Comparison of ENCODE assay signal across 23 cellular contexts in genomic region chr15:81321667-81322066, GRCh38. TPM values are rescaled to one million over a fixed set of nuclear protein-coding genes. Genes with fewer than 3 reads are reported as not detected.
DNase-seq lines count a peak whose midpoint lies in the region; ATAC-seq and TF ChIP-seq lines count a peak whose summit lies in the region.
"Had no signal": no experiment of that assay in that cellular context is flagged by ENCODE, and none has a peak within 500 bp of the region (broad histone marks: within the 10 kb centered on the region; RNA-seq: fewer than 3 reads in every experiment).

No MANE protein-coding gene starts in this region.

- H3K4me3 Mint-ChIP-seq in activated T-helper 17 cell treated with anti-CD3 and anti-CD28 coated beads, Interleukin-2, amount 50 U/mL, for 72 hours, result peak overlapping the region; percentile 98
- H3K4me3 Mint-ChIP-seq in naive thymus-derived CD8-positive, alpha-beta T cell, result no peak overlapping the region
- no peak overlapping the region for H3K4me3 Mint-ChIP-seq in activated CD8-positive, alpha-beta memory T cell treated with anti-CD3 and anti-CD28 coated beads, Interleukin-2, amount 10 ng/mL, durations not matched to agents 7 days and 5 days

- CTCF ChIA-PET in HEK293 (lab: Yijun Ruan, JAX), result interaction anchor here (0.7 to 1.4 kb wide), 4 partner anchors 15 to 130 kb away, joined by 3 to 9 read pairs (median 4); no protein-coding TSS in a partner anchor
- CTCF ChIA-PET in activated CD8-positive, alpha-beta memory T cell treated with anti-CD3 and anti-CD28 coated beads, Interleukin-2, amount 10 ng/mL, durations not matched to agents 7 days and 5 days (lab: Charles Lee), result interaction anchor here (0.9 to 1.4 kb wide), 3 partner anchors 46 to 56 kb away, joined by 3 to 7 read pairs (median 5); no protein-coding TSS in a partner anchor

- H3K4me1 Mint-ChIP-seq in activated T-helper 17 cell treated with anti-CD3 and anti-CD28 coated beads, Interleukin-2, amount 50 U/mL, for 72 hours, result peaks cover 21% of the 10 kb centered on the region
- peaks cover 22 to 63% (median 58%) of the 10 kb centered on the region in 4 donors for H3K4me1 Mint-ChIP-seq in naive thymus-derived CD8-positive, alpha-beta T cell
- peaks cover 21% of the 10 kb centered on the region for H3K4me1 Mint-ChIP-seq in activated CD8-positive, alpha-beta memory T cell treated with anti-CD3 and anti-CD28 coated beads, Interleukin-2, amount 10 ng/mL, durations not matched to agents 7 days and 5 days

- no peak for DNase-seq in fibroblast of the aortic adventitia (ENCODE audit: low read depth)
- DNase-seq in naive thymus-derived CD8-positive, alpha-beta T cell, result no peak
- DNase-seq in NCI-H2196 treated with DMSO at 0.1 percent for 48 hours (lab: John Stamatoyannopoulos, UW; ENCODE audit: unreplicated experiment), result no peak
- no peak for DNase-seq in NCI-H2029 (lab: John Stamatoyannopoulos, UW)
- DNase-seq in activated CD8-positive, alpha-beta memory T cell treated with anti-CD3 and anti-CD28 coated beads, Interleukin-2, amount 10 ng/mL, durations not matched to agents 7 days and 5 days, result no peak
- DNase-seq in NCI-H526 (lab: John Stamatoyannopoulos, UW), result no peak
- DNase-seq: DMS53, GDM1, NCI-H1092 treated with DMSO at 0.1 percent for 48 hours, NCI-H1436 treated with DMSO at 0.1 percent for 48 hours, NCI-H1930, NCI-H226, NCI-H510A treated with DMSO at 0.1 percent for 48 hours, NCI-H82, PC-3, RPMI8226, SHP77 treated with DMSO at 0.1 percent for 48 hours had no signal

- POLR2A ChIA-PET in HEK293 (lab: Yijun Ruan, JAX), result no interaction called here
- POLR2A ChIA-PET in naive thymus-derived CD8-positive, alpha-beta T cell (lab: Charles Lee), result interaction anchor here (5.3 to 12.0 kb wide), 2 partner anchors 11 to 21 kb away, joined by 115 to 123 read pairs; no protein-coding TSS in a partner anchor

- no peaks in the 10 kb centered on the region for H3K4me1 ChIP-seq in HEK293 (ENCODE audit: control insufficient read depth, insufficient read depth, low read length)

- H3K9me3 Mint-ChIP-seq in activated T-helper 17 cell treated with anti-CD3 and anti-CD28 coated beads, Interleukin-2, amount 50 U/mL, for 72 hours, result no peaks in the 10 kb centered on the region
- no peaks in the 10 kb centered on the region for H3K9me3 Mint-ChIP-seq in naive thymus-derived CD8-positive, alpha-beta T cell
- no peaks in the 10 kb centered on the region for H3K9me3 Mint-ChIP-seq in activated CD8-positive, alpha-beta memory T cell treated with anti-CD3 and anti-CD28 coated beads, Interleukin-2, amount 10 ng/mL, durations not matched to agents 7 days and 5 days (ENCODE audit: low read depth)

- H3K36me3 Mint-ChIP-seq in activated T-helper 17 cell treated with anti-CD3 and anti-CD28 coated beads, Interleukin-2, amount 50 U/mL, for 72 hours (ENCODE audit: low read depth), result peaks cover 50% of the 10 kb centered on the region
- peaks cover 0 to 39% (median 5%) of the 10 kb centered on the region in 3 donors for H3K36me3 Mint-ChIP-seq in naive thymus-derived CD8-positive, alpha-beta T cell
- peaks cover 16% of the 10 kb centered on the region for H3K36me3 Mint-ChIP-seq in activated CD8-positive, alpha-beta memory T cell treated with anti-CD3 and anti-CD28 coated beads, Interleukin-2, amount 10 ng/mL, durations not matched to agents 7 days and 5 days

- TF ChIP-seq CTCF in HEK293 (tag by site-specific recombination; IDR thresholded peaks at IDR 0.05) (no peak), fibroblast of the aortic adventitia (IDR thresholded peaks at IDR 0.05; ENCODE audit: insufficient read depth, low read length) (no peak)

- H3K27me3 Mint-ChIP-seq in activated T-helper 17 cell treated with anti-CD3 and anti-CD28 coated beads, Interleukin-2, amount 50 U/mL, for 72 hours, result no peaks in the 10 kb centered on the region
- H3K27me3 Mint-ChIP-seq in naive thymus-derived CD8-positive, alpha-beta T cell, result no peaks in the 10 kb centered on the region
- H3K27me3 Mint-ChIP-seq in activated CD8-positive, alpha-beta memory T cell treated with anti-CD3 and anti-CD28 coated beads, Interleukin-2, amount 10 ng/mL, durations not matched to agents 7 days and 5 days, result no peaks in the 10 kb centered on the region

- no peak overlapping the region for H3K27ac ChIP-seq in HEK293 (ENCODE audit: extremely low read depth, low read depth, low read length)
- H3K27ac ChIP-seq: C4-2B, SK-N-MC had no signal

- H3K9me3 ChIP-seq in HEK293 (ENCODE audit: control insufficient read depth, insufficient read depth, low read depth, low read length), result no peaks in the 10 kb centered on the region

- H3K4me3 ChIP-seq in HEK293 (ENCODE audit: low read depth, low read length), result no peak overlapping the region
- peak overlapping the region; percentile 93 for H3K4me3 ChIP-seq in fibroblast of the aortic adventitia (ENCODE audit: low read depth, low read length)
- H3K4me3 ChIP-seq: SK-N-MC had no signal

- peaks cover 8 to 34% of the 10 kb centered on the region in 2 experiments; a peak in 2 of 3 replicates for H3K36me3 ChIP-seq in HEK293 (ENCODE audit: control insufficient read depth in 2 of 2, insufficient read depth in 1 of 2, low read length in 2 of 2)

- no peak for ATAC-seq in activated T-helper 17 cell treated with anti-CD3 and anti-CD28 coated beads, Interleukin-2, amount 50 U/mL, for 72 hours (replicated peaks)
- no peak for ATAC-seq in naive thymus-derived CD8-positive, alpha-beta T cell
- no peak for ATAC-seq in activated CD8-positive, alpha-beta memory T cell treated with anti-CD3 and anti-CD28 coated beads, Interleukin-2, amount 10 ng/mL, durations not matched to agents 7 days and 5 days
- ATAC-seq: PC-3 had no signal

- no peak overlapping the region for H3K27ac Mint-ChIP-seq in activated T-helper 17 cell treated with anti-CD3 and anti-CD28 coated beads, Interleukin-2, amount 50 U/mL, for 72 hours
- H3K27ac Mint-ChIP-seq in naive thymus-derived CD8-positive, alpha-beta T cell, result peak overlapping the region in 8 of 10 donors; percentile 5 to 87 (median 35)
- no peak overlapping the region for H3K27ac Mint-ChIP-seq in activated CD8-positive, alpha-beta memory T cell treated with anti-CD3 and anti-CD28 coated beads, Interleukin-2, amount 10 ng/mL, durations not matched to agents 7 days and 5 days

TF ChIP-seq in HEK293, 187 proteins besides CTCF, POLR2A, EP300 and RAD21 (continues in another document):
- TF ChIP-seq ATF2 (tag by site-specific recombination; IDR thresholded peaks at IDR 0.05; ENCODE audit: low read depth) (peak; percentile 85), MZF1 (tag by site-specific recombination; IDR thresholded peaks at IDR 0.05; ENCODE audit: borderline replicate concordance) (no peak), ZSCAN23 (tag by site-specific recombination; IDR thresholded peaks at IDR 0.05) (no peak), ZNF513 (tag by site-specific recombination; IDR thresholded peaks at IDR 0.05) (no peak)

RNA-seq across cellular contexts. Expression of gene STARD5, which starts 2.3 kb away (rescaled TPM):
- 1 to 10 TPM; 5.9 to 8.8 TPM for total RNA-seq in activated T-helper 17 cell treated with anti-CD3 and anti-CD28 coated beads, Interleukin-2, amount 50 U/mL, for 72 hours
- 6.1 and 8.8 TPM in 2 replicates for total RNA-seq in fibroblast of the aortic adventitia (ENCODE audit: low replicate concordance)
- total RNA-seq in naive thymus-derived CD8-positive, alpha-beta T cell, result 10 to 100 TPM; 10.8 to 12.8 TPM
- polyA plus RNA-seq in naive thymus-derived CD8-positive, alpha-beta T cell, result 1 to 10 TPM; 3.8 to 6.9 (median 4.5) TPM
- total RNA-seq in activated CD8-positive, alpha-beta memory T cell treated with anti-CD3 and anti-CD28 coated beads, Interleukin-2, amount 10 ng/mL, durations not matched to agents 7 days and 5 days, result 1 to 10 TPM; 4.8 to 5.2 TPM

RNA-seq across cellular contexts. Expression of gene TMC3, which starts 52.3 kb away (rescaled TPM):
- total RNA-seq in activated T-helper 17 cell treated with anti-CD3 and anti-CD28 coated beads, Interleukin-2, amount 50 U/mL, for 72 hours, result not detected
- under 0.01 TPM in 1 of 2 replicates, not detected in the other for total RNA-seq in fibroblast of the aortic adventitia (ENCODE audit: low replicate concordance)
- not detected for total RNA-seq in naive thymus-derived CD8-positive, alpha-beta T cell
- polyA plus RNA-seq in naive thymus-derived CD8-positive, alpha-beta T cell, result under 1 TPM in 1 of 3 donors, not detected in 2; 0.05 TPM
- not detected for total RNA-seq in activated CD8-positive, alpha-beta memory T cell treated with anti-CD3 and anti-CD28 coated beads, Interleukin-2, amount 10 ng/mL, durations not matched to agents 7 days and 5 days
- total RNA-seq: H4, LHCN-M2, PC-3 had no signal

Comparison
In these comparisons a context has a peak if more than half of its experiments do, and no peak if none do; other contexts are left out.
1. H3K27ac Mint-ChIP-seq: peak in naive thymus-derived CD8-positive, alpha-beta T cell (8 of 10); none in activated T-helper 17 cell treated with anti-CD3 and anti-CD28 coated beads, Interleukin-2, amount 50 U/mL, for 72 hours (single experiment) and activated CD8-positive, alpha-beta memory T cell treated with anti-CD3 and anti-CD28 coated beads, Interleukin-2, amount 10 ng/mL, durations not matched to agents 7 days and 5 days (single experiment).